Comparison of ENCODE assay signal across 19 cellular contexts in genomic region chr4:150896513-150896912, GRCh38.
DNase-seq lines count a peak whose midpoint lies in the region; ATAC-seq, FAIRE-seq and TF ChIP-seq lines count a peak whose summit lies in the region.
"Had no signal": no experiment of that assay in that cellular context is flagged by ENCODE, and none has a peak within 500 bp of the region (broad histone marks: within the 10 kb centered on the region; RNA-seq: fewer than 3 reads in every experiment).

No MANE protein-coding gene starts in this region.

- no peak overlapping the region for H3K27ac Mint-ChIP-seq in endodermal cell
- H3K27ac Mint-ChIP-seq: CD8-positive, alpha-beta memory T cell had no signal

- TF ChIP-seq EP300 in A549 (IDR thresholded peaks at IDR 0.05) (no peak), K562 (IDR thresholded peaks at IDR 0.05; ENCODE audit: low read length) (no peak)

- H3K36me3 ChIP-seq in K562 (ENCODE audit: control insufficient read depth, insufficient read depth, low read length) (peaks cover 54% of the 10 kb centered on the region), endodermal cell (ENCODE audit: control insufficient read depth, insufficient read depth, low read length) (peaks cover 60% of the 10 kb centered on the region)
- H3K36me3 ChIP-seq: MG63 had no signal

- no peak overlapping the region for H2AFZ ChIP-seq in K562 (ENCODE audit: low read depth, low read length)

- H3K27ac ChIP-seq in A549: no peak overlapping the region
- no peak overlapping the region for H3K27ac ChIP-seq in K562 (ENCODE audit: extremely low read depth, low read depth, low read length)
- H3K27ac ChIP-seq in endodermal cell (ENCODE audit: low read depth, low read length): no peak overlapping the region
- H3K27ac ChIP-seq: BLaER1 had no signal

- POLR2A ChIA-PET in A549 (lab: Yijun Ruan, JAX) (no interaction called here), K562 (lab: Yijun Ruan, JAX) (interaction anchor here (0.7 kb wide), 1 partner anchor 119 kb away, joined by 3 read pairs; no protein-coding TSS in a partner anchor)

- no TSS peak for BruUV-seq in K562 (replicated peaks; lab: Mats Ljungman, UMichigan)

- H3K9me3 Mint-ChIP-seq in endodermal cell: peaks cover 3% of the 10 kb centered on the region
- H3K9me3 Mint-ChIP-seq: CD8-positive, alpha-beta memory T cell had no signal

- no peaks in the 10 kb centered on the region for H3K79me2 ChIP-seq in K562 (ENCODE audit: control insufficient read depth, insufficient read depth, low read length)

- TF ChIP-seq POLR2A in A549 (IDR thresholded peaks at IDR 0.05; ENCODE audit: low read length) (no peak), K562 (conservative IDR thresholded peaks at IDR 0.05) (no peak)

- WGBS in A549 (ENCODE audit: missing lambda C conversion rate): 91% methylated on average over 2 of the region's 2 CpGs
- WGBS in K562 (ENCODE audit: insufficient coverage, low coverage, missing lambda C conversion rate): 85% methylated on average over 2 of the region's 2 CpGs
- WGBS in endodermal cell (ENCODE audit: insufficient coverage in 1 of 2, insufficient read length in 1 of 2), 2 experiments: 90% methylated on average over 1 of the region's 2 CpGs; no CpG with 5 or more reads in 1 of the 2 experiments

- H3K4me3 Mint-ChIP-seq in endodermal cell: no peak overlapping the region
- H3K4me3 Mint-ChIP-seq: CD8-positive, alpha-beta memory T cell had no signal

- TF ChIP-seq RAD21 in A549 (conservative IDR thresholded peaks at IDR 0.05 in 1 of 2, IDR thresholded peaks at IDR 0.05 in 1 of 2): no peak
- TF ChIP-seq RAD21 in K562 (CRISPR knock-in tag; conservative IDR thresholded peaks at IDR 0.05 in 1 of 2, IDR thresholded peaks at IDR 0.05 in 1 of 2): no peak

- H3K27me3 ChIP-seq in K562 (ENCODE audit: control insufficient read depth in 2 of 2, insufficient read depth in 2 of 2, low read length in 2 of 2) (no peaks in the 10 kb centered on the region), endodermal cell (ENCODE audit: control insufficient read depth, insufficient read depth, low read length, poor library complexity, severe bottlenecking) (no peaks in the 10 kb centered on the region)
- H3K27me3 ChIP-seq: BLaER1, MG63 had no signal

- H3K4me1 ChIP-seq in A549 (no peaks in the 10 kb centered on the region), K562 (replicated peaks in 1 of 2; ENCODE audit: control insufficient read depth in 2 of 2, insufficient read depth in 2 of 2, low read length in 2 of 2) (no peaks in the 10 kb centered on the region), endodermal cell (ENCODE audit: control insufficient read depth, insufficient read depth, low read length) (no peaks in the 10 kb centered on the region)
- H3K4me1 ChIP-seq: BLaER1 had no signal

- H3K4me3 ChIP-seq in A549: no peak overlapping the region
- no peak overlapping the region for H3K4me3 ChIP-seq in K562
- no peak overlapping the region for H3K4me3 ChIP-seq in endodermal cell (ENCODE audit: low read length)
- H3K4me3 ChIP-seq: BLaER1, MG63 had no signal

- H3K36me3 Mint-ChIP-seq in endodermal cell (ENCODE audit: low read depth): peaks cover 36% of the 10 kb centered on the region

- in situ Hi-C loops in KBM-7 (cut with MboI; ENCODE audit: low pct_unique_long_range_greater_than_20kb, low sequenced_read_pairs) (no loop called here), K562 (cut with MboI) (no loop called here)

- no peak for DNase-seq in A549 (ENCODE audit: low read depth in 1 of 2, low spot score in 1 of 2)
- DNase-seq in KBM-7: peak; percentile 19
- peak; percentile 78 for DNase-seq in NOMO-1 treated with DMSO at 0.1 percent for 48 hours (lab: John Stamatoyannopoulos, UW; ENCODE audit: unreplicated experiment)
- no peak for DNase-seq in K562 (ENCODE audit: extremely low read depth in 1 of 4, low spot score in 3 of 4)
- no peak for DNase-seq in endodermal cell
- DNase-seq in activated gamma-delta T cell treated with Interleukin-2 at 50 U/mL for 16 hours: no peak
- DNase-seq: CD8-positive, alpha-beta memory T cell; Karpas-422; MG63; NCI-H1417; NCI-H187; NCI-H2227 treated with DMSO at 0.1 percent for 48 hours; NCI-H510A treated with DMSO at 0.1 percent for 48 hours; NCI-H774 had no signal

- CTCF ChIA-PET in A549 (lab: Yijun Ruan, JAX) (interaction anchor here (0.8 kb wide), 1 partner anchor 30 kb away, joined by 3 read pairs; no protein-coding TSS in a partner anchor), K562 (lab: Yijun Ruan, JAX; ENCODE audit: low intra/inter-chr PET ratio) (no interaction called here)

- TF ChIP-seq CTCF in A549 (IDR thresholded peaks at IDR 0.05) (no peak), K562 (IDR thresholded peaks at IDR 0.05 in 2 of 3, conservative IDR thresholded peaks at IDR 0.05 in 1 of 3; ENCODE audit: insufficient read depth in 2 of 3, low read depth in 1 of 3, low read length in 3 of 3) (no peak), endodermal cell (conservative IDR thresholded peaks at IDR 0.05) (no peak)

- intact Hi-C loops in K562 (cut with micrococcal nuclease): no loop called here

- H3K4me1 Mint-ChIP-seq in endodermal cell: no peaks in the 10 kb centered on the region

- H4K20me1 ChIP-seq in K562 (replicated peaks; ENCODE audit: control insufficient read depth, insufficient read depth, low read length): no peaks in the 10 kb centered on the region
- H4K20me1 ChIP-seq: BLaER1 had no signal

- FAIRE-seq in A549 (lab: Jason Lieb, UNC) (no peak), K562 (lab: Jason Lieb, UNC) (no peak)
- FAIRE-seq: GM12891, H54 had no signal

- no peak for ATAC-seq in A549
- ATAC-seq in K562: no peak
- ATAC-seq in GM19328 (IDR thresholded peaks at IDR 0.05; ENCODE audit: unreplicated experiment): no peak
- ATAC-seq: Panc1 had no signal

- H3K9me1 ChIP-seq in K562 (ENCODE audit: control insufficient read depth, insufficient read depth, low read length): no peaks in the 10 kb centered on the region

- H3K9me3 ChIP-seq in A549: no peaks in the 10 kb centered on the region
- H3K9me3 ChIP-seq in K562 (replicated peaks; ENCODE audit: control insufficient read depth, insufficient read depth, low read depth, low read length): no peaks in the 10 kb centered on the region
- peaks cover 5% of the 10 kb centered on the region for H3K9me3 ChIP-seq in endodermal cell (ENCODE audit: control insufficient read depth, low read length)
- H3K9me3 ChIP-seq: BLaER1, MG63 had no signal

- H3K27me3 Mint-ChIP-seq in endodermal cell (ENCODE audit: insufficient read depth): no peaks in the 10 kb centered on the region

- H3K9ac ChIP-seq in K562 (ENCODE audit: insufficient read depth in 1 of 2, low read depth in 2 of 2, low read length in 2 of 2): no peak overlapping the region
- no peak overlapping the region for H3K9ac ChIP-seq in endodermal cell (ENCODE audit: extremely low read depth, low read length, poor library complexity, severe bottlenecking)
- H3K9ac ChIP-seq: BLaER1 had no signal

- no peak overlapping the region for H3K4me2 ChIP-seq in A549
- H3K4me2 ChIP-seq in K562 (ENCODE audit: insufficient read depth, low read length): no peak overlapping the region
- H3K4me2 ChIP-seq: BLaER1 had no signal

TF ChIP-seq in A549, 52 proteins besides CTCF, POLR2A, EP300 and RAD21:
- no peak for TF ChIP-seq MAZ (IDR thresholded peaks at IDR 0.05; ENCODE audit: borderline replicate concordance, low read depth, low read length)
- no peak for TF ChIP-seq BHLHE40 (IDR thresholded peaks at IDR 0.05; ENCODE audit: low read depth, low read length)
- TF ChIP-seq MAFK (IDR thresholded peaks at IDR 0.05; ENCODE audit: partially characterized antibody): peak; percentile 2
TF ChIP-seq in A549: peak in this region for 1.

TF ChIP-seq in K562, 482 proteins besides CTCF, POLR2A, EP300 and RAD21:
- peak; percentile 56 for TF ChIP-seq ZNF316 (IDR thresholded peaks at IDR 0.05)
- peak; percentile 52 for TF ChIP-seq C11orf30 (IDR thresholded peaks at IDR 0.05; ENCODE audit: low read depth)
- TF ChIP-seq SMARCA4 (IDR thresholded peaks at IDR 0.05): no peak
- TF ChIP-seq NONO (IDR thresholded peaks at IDR 0.05; ENCODE audit: low read depth in 2 of 2, low read length in 1 of 2): no peak
- no peak for TF ChIP-seq ZNF12 (CRISPR knock-in tag; IDR thresholded peaks at IDR 0.05)
- TF ChIP-seq MECOM (CRISPR knock-in tag; IDR thresholded peaks at IDR 0.05): no peak
- TF ChIP-seq ZNF77 (CRISPR knock-in tag; IDR thresholded peaks at IDR 0.05): no peak
- TF ChIP-seq ZNF324 (CRISPR knock-in tag; IDR thresholded peaks at IDR 0.05): no peak
- no peak for TF ChIP-seq KAT7 (CRISPR knock-in tag; IDR thresholded peaks at IDR 0.05; ENCODE audit: borderline replicate concordance)
- no peak for TF ChIP-seq CBFA2T3 (IDR thresholded peaks at IDR 0.05)

Comparison
In these comparisons a context has a peak if more than half of its experiments do, and no peak if none do; other contexts are left out.
1. DNase-seq: peak in KBM-7 (single experiment) and NOMO-1 treated with DMSO at 0.1 percent for 48 hours (single experiment); none in A549 (0 of 2), K562 (0 of 4), endodermal cell (single experiment) and activated gamma-delta T cell treated with Interleukin-2 at 50 U/mL for 16 hours (single experiment).
2. Of the 35 proteins assayed by ChIP-seq in both K562 and A549: peak only in K562: none; only in A549: MAFK; in both: none; in neither: 34.